27 cellular contexts compared by ENCODE assay signal in genomic region chr16:9232102-9232501, GRCh38.
DNase-seq lines count a peak whose midpoint lies in the region; ATAC-seq, FAIRE-seq and TF ChIP-seq lines count a peak whose summit lies in the region.
"Had no signal": no experiment of that assay in that cellular context is flagged by ENCODE, and none has a peak within 500 bp of the region (broad histone marks: within the 10 kb centered on the region; RNA-seq: fewer than 3 reads in every experiment).

No MANE protein-coding gene starts in this region.

- H3K9ac ChIP-seq in HUES48 (ENCODE audit: low read depth, low read length), result no peak overlapping the region; the same call in 1 of the 2 replicates
- no peak overlapping the region for H3K9ac ChIP-seq in K562 (ENCODE audit: insufficient read depth in 1 of 2, low read depth in 2 of 2, low read length in 2 of 2)
- H3K9ac ChIP-seq: BLaER1 treated with 17β-estradiol and CSF1 and Interleukin-3, amounts not matched to agents 10 nM and 100 nM had no signal

- TF ChIP-seq POLR2A in K562 (conservative IDR thresholded peaks at IDR 0.05), result no peak

- H3K9me1 ChIP-seq in K562 (ENCODE audit: control insufficient read depth, insufficient read depth, low read length), result no peaks in the 10 kb centered on the region

- no peaks in the 10 kb centered on the region for H3K9me2 ChIP-seq in GM23338 (ENCODE audit: insufficient read depth)

- intact Hi-C loops in K562 (cut with micrococcal nuclease), result no loop called here

- no peak for ATAC-seq in GM23338
- no peak for ATAC-seq in K562
- no peak for ATAC-seq in activated T-cell treated with anti-CD3 and anti-CD28 coated beads, Interleukin-2, amount 50 U/mL, for 72 hours (replicated peaks in 1 of 2)
- ATAC-seq in HG02610 (IDR thresholded peaks at IDR 0.05; ENCODE audit: unreplicated experiment), result no peak
- ATAC-seq: A549, GM12878 had no signal

- H3K27ac Mint-ChIP-seq in GM23338 (no peak overlapping the region), nephron (peak overlapping the region in 2 of 3 experiments; percentile 17 to 19)
- no peak overlapping the region for H3K27ac Mint-ChIP-seq in activated T-cell treated with anti-CD3 and anti-CD28 coated beads, Interleukin-2, amount 50 U/mL, for 72 hours
- H3K27ac Mint-ChIP-seq: CD14-positive monocyte; CD4-positive, alpha-beta T cell had no signal

- DNase-seq in GM23338 (ENCODE audit: low spot score) (no peak), K562 (ENCODE audit: extremely low read depth in 1 of 4, low spot score in 3 of 4) (no peak), NOMO-1 treated with DMSO at 0.1 percent for 48 hours (lab: John Stamatoyannopoulos, UW; ENCODE audit: unreplicated experiment) (no peak), islet precursor cell (no peak)
- DNase-seq in activated T-cell treated with anti-CD3 and anti-CD28 coated beads, Interleukin-2, amount 50 U/mL, for 72 hours, result no peak
- DNase-seq: 8988T; ACHN; AML-193; BE2C; CD4-positive, alpha-beta T cell; CD8-positive, alpha-beta memory T cell; DMS 273 treated with DMSO at 0.1 percent for 48 hours; DMS79; EL; GDM1; H7; HCEC 1CT had no signal

- FAIRE-seq in K562 (lab: Jason Lieb, UNC), result no peak
- FAIRE-seq: A549, D721Med, GM12878, GM18507, H1 had no signal

- H3K36me3 ChIP-seq in GM23338 (ENCODE audit: insufficient read depth), result no peaks in the 10 kb centered on the region
- H3K36me3 ChIP-seq in HUES48 (ENCODE audit: control insufficient read depth, insufficient read depth, low read length), result no peaks in the 10 kb centered on the region
- H3K36me3 ChIP-seq in K562 (ENCODE audit: control insufficient read depth, insufficient read depth, low read length), result no peaks in the 10 kb centered on the region
- H3K36me3 ChIP-seq: BE2C; BLaER1 treated with 17β-estradiol and CSF1 and Interleukin-3, amounts not matched to agents 10 nM and 100 nM had no signal

- H3K4me3 ChIP-seq in GM23338 (no peak overlapping the region), HUES48 (ENCODE audit: low read depth, low read length) (no peak overlapping the region), K562 (no peak overlapping the region)
- H3K4me3 ChIP-seq: A549; BLaER1 treated with 17β-estradiol and CSF1 and Interleukin-3, amounts not matched to agents 10 nM and 100 nM; GM12878 had no signal

- H3F3A ChIP-seq in GM23338 (replicated peaks; ENCODE audit: low read depth), result no peaks in the 10 kb centered on the region

- H3K9me3 Mint-ChIP-seq in GM23338 (no peaks in the 10 kb centered on the region), nephron (no peaks in the 10 kb centered on the region)
- H3K9me3 Mint-ChIP-seq in activated T-cell treated with anti-CD3 and anti-CD28 coated beads, Interleukin-2, amount 50 U/mL, for 72 hours, result no peaks in the 10 kb centered on the region
- H3K9me3 Mint-ChIP-seq: CD4-positive, alpha-beta T cell had no signal

- H3K27ac ChIP-seq in GM23338 (ENCODE audit: low read depth) (no peak overlapping the region), HUES48 (ENCODE audit: low read depth, low read length) (peak overlapping the region; percentile 16), K562 (ENCODE audit: extremely low read depth, low read depth, low read length) (no peak overlapping the region)
- H3K27ac ChIP-seq: A549; BLaER1 treated with 17β-estradiol and CSF1 and Interleukin-3, amounts not matched to agents 10 nM and 100 nM had no signal

- H4K20me1 ChIP-seq in GM23338 (replicated peaks; ENCODE audit: insufficient read depth), result no peaks in the 10 kb centered on the region
- no peaks in the 10 kb centered on the region for H4K20me1 ChIP-seq in K562 (replicated peaks; ENCODE audit: control insufficient read depth, insufficient read depth, low read length)
- H4K20me1 ChIP-seq: BLaER1 treated with 17β-estradiol and CSF1 and Interleukin-3, amounts not matched to agents 10 nM and 100 nM had no signal

- CTCF ChIA-PET in K562 (lab: Yijun Ruan, JAX; ENCODE audit: low intra/inter-chr PET ratio), result no interaction called here

- no peaks in the 10 kb centered on the region for H3K27me3 ChIP-seq in GM23338 (ENCODE audit: insufficient read depth)
- no peaks in the 10 kb centered on the region for H3K27me3 ChIP-seq in HUES48 (ENCODE audit: control insufficient read depth, insufficient read depth, low read length)
- peaks cover 0 to 5% of the 10 kb centered on the region in 2 experiments; a peak in 2 of 5 replicates for H3K27me3 ChIP-seq in K562 (ENCODE audit: control insufficient read depth in 2 of 2, insufficient read depth in 2 of 2, low read length in 2 of 2)
- H3K27me3 ChIP-seq: BE2C; BLaER1 treated with 17β-estradiol and CSF1 and Interleukin-3, amounts not matched to agents 10 nM and 100 nM had no signal

- TF ChIP-seq EP300 in K562 (IDR thresholded peaks at IDR 0.05; ENCODE audit: low read length), result no peak

- H3K4me2 ChIP-seq in GM23338, result peak overlapping the region; percentile 42
- H3K4me2 ChIP-seq in K562 (ENCODE audit: insufficient read depth, low read length), result no peak overlapping the region
- H3K4me2 ChIP-seq: A549; BLaER1 treated with 17β-estradiol and CSF1 and Interleukin-3, amounts not matched to agents 10 nM and 100 nM had no signal

- peaks cover 4% of the 10 kb centered on the region for H3K27me3 Mint-ChIP-seq in GM23338 (ENCODE audit: insufficient read depth, low read depth, poor library complexity)
- peaks cover 7% of the 10 kb centered on the region for H3K27me3 Mint-ChIP-seq in nephron (ENCODE audit: low read depth)
- H3K27me3 Mint-ChIP-seq in activated T-cell treated with anti-CD3 and anti-CD28 coated beads, Interleukin-2, amount 50 U/mL, for 72 hours (ENCODE audit: low read depth), result peaks cover 4% of the 10 kb centered on the region

- in situ Hi-C loops in K562 (cut with MboI), result no loop called here

- H3K9me3 ChIP-seq in HUES48 (ENCODE audit: control insufficient read depth, insufficient read depth, low read length) (no peaks in the 10 kb centered on the region), K562 (replicated peaks; ENCODE audit: control insufficient read depth, insufficient read depth, low read depth, low read length) (no peaks in the 10 kb centered on the region)
- H3K9me3 ChIP-seq: A549, BE2C had no signal

- POLR2A ChIA-PET in K562 (lab: Yijun Ruan, JAX), result no interaction called here

- BruUV-seq in K562 (replicated peaks; lab: Mats Ljungman, UMichigan), result no TSS peak

- H3K79me2 ChIP-seq in GM23338 (replicated peaks; ENCODE audit: insufficient read depth) (no peaks in the 10 kb centered on the region), K562 (ENCODE audit: control insufficient read depth, insufficient read depth, low read length) (no peaks in the 10 kb centered on the region)

- H3K4me3 Mint-ChIP-seq in GM23338, result no peak overlapping the region
- H3K4me3 Mint-ChIP-seq in nephron, result no peak overlapping the region
- H3K4me3 Mint-ChIP-seq in activated T-cell treated with anti-CD3 and anti-CD28 coated beads, Interleukin-2, amount 50 U/mL, for 72 hours, result no peak overlapping the region
- H3K4me3 Mint-ChIP-seq: CD14-positive monocyte; CD4-positive, alpha-beta T cell; CD8-positive, alpha-beta memory T cell had no signal

- no peak for TF ChIP-seq RAD21 in K562 (CRISPR knock-in tag; conservative IDR thresholded peaks at IDR 0.05 in 1 of 2, IDR thresholded peaks at IDR 0.05 in 1 of 2)

- H3K36me3 Mint-ChIP-seq in GM23338 (ENCODE audit: low read depth) (no peaks in the 10 kb centered on the region), nephron (ENCODE audit: low read depth) (no peaks in the 10 kb centered on the region)
- H3K36me3 Mint-ChIP-seq in activated T-cell treated with anti-CD3 and anti-CD28 coated beads, Interleukin-2, amount 50 U/mL, for 72 hours (ENCODE audit: insufficient read depth in 2 of 2), result no peaks in the 10 kb centered on the region
- H3K36me3 Mint-ChIP-seq: CD14-positive monocyte; CD8-positive, alpha-beta memory T cell had no signal

- H2AFZ ChIP-seq in GM23338 (peak overlapping the region; percentile 38; the same call in 1 of the 2 replicates), K562 (ENCODE audit: low read depth, low read length) (no peak overlapping the region)

- TF ChIP-seq CTCF in GM23338 (conservative IDR thresholded peaks at IDR 0.05; ENCODE audit: low read depth in 2 of 2) (no peak), K562 (IDR thresholded peaks at IDR 0.05 in 2 of 3, conservative IDR thresholded peaks at IDR 0.05 in 1 of 3; ENCODE audit: insufficient read depth in 2 of 3, low read depth in 1 of 3, low read length in 3 of 3) (no peak), nephron (IDR thresholded peaks at IDR 0.05; ENCODE audit: unreplicated experiment in 3 of 3) (no peak)

- H3K4me1 ChIP-seq in GM23338 (ENCODE audit: insufficient read depth) (peaks cover 14% of the 10 kb centered on the region), HUES48 (ENCODE audit: control insufficient read depth, insufficient read depth, low read length) (peaks cover 10% of the 10 kb centered on the region; the same call in 1 of the 2 replicates), K562 (replicated peaks in 1 of 2; ENCODE audit: control insufficient read depth in 2 of 2, insufficient read depth in 2 of 2, low read length in 2 of 2) (no peaks in the 10 kb centered on the region)
- H3K4me1 ChIP-seq: A549; BE2C; BLaER1 treated with 17β-estradiol and CSF1 and Interleukin-3, amounts not matched to agents 10 nM and 100 nM had no signal

- H3K4me1 Mint-ChIP-seq in GM23338, result peaks cover 13% of the 10 kb centered on the region; the same call in 2 of the 3 replicates
- no peaks in the 10 kb centered on the region for H3K4me1 Mint-ChIP-seq in nephron
- no peaks in the 10 kb centered on the region for H3K4me1 Mint-ChIP-seq in activated T-cell treated with anti-CD3 and anti-CD28 coated beads, Interleukin-2, amount 50 U/mL, for 72 hours (ENCODE audit: low read depth)
- H3K4me1 Mint-ChIP-seq: CD14-positive monocyte; CD8-positive, alpha-beta memory T cell had no signal

- 0% methylated on average over 1 of the region's 1 CpG for WGBS in K562 (ENCODE audit: insufficient coverage, low coverage, missing lambda C conversion rate)

TF ChIP-seq in GM23338, 12 proteins besides CTCF, POLR2A, EP300 and RAD21 (continues in another document):
- TF ChIP-seq ZNF114 (CRISPR knock-in tag; IDR thresholded peaks at IDR 0.05) (no peak), STAT1 (IDR thresholded peaks at IDR 0.05; ENCODE audit: unreplicated experiment) (no peak)

TF ChIP-seq in K562, 482 proteins besides CTCF, POLR2A, EP300 and RAD21 (continues in another document):
- no peak for TF ChIP-seq U2AF1 (optimal IDR thresholded peaks at IDR 0.05; ENCODE audit: low read depth, low read length)
- TF ChIP-seq ZNF512 (tag; IDR thresholded peaks at IDR 0.05), result 0 out of 2 replicates have a peak, but pooled peaks have one; percentile 24

Comparison
In these comparisons a context has a peak if more than half of its experiments do, and no peak if none do; other contexts are left out.
1. H3K27ac Mint-ChIP-seq: peak in nephron (2 of 3); none in GM23338 (single experiment) and activated T-cell treated with anti-CD3 and anti-CD28 coated beads, Interleukin-2, amount 50 U/mL, for 72 hours (single experiment).